Comparison of ENCODE assay signal across 13 cellular contexts in genomic region chr7:4706384-4707032, GRCh38. TPM values are rescaled to one million over a fixed set of nuclear protein-coding genes. Genes with fewer than 3 reads are reported as not detected.
DNase-seq lines count a peak whose midpoint lies in the region; ATAC-seq and TF ChIP-seq lines count a peak whose summit lies in the region.
"Had no signal": no experiment of that assay in that cellular context is flagged by ENCODE, and none has a peak within 500 bp of the region (broad histone marks: within the 10 kb centered on the region; RNA-seq: fewer than 3 reads in every experiment).

No MANE protein-coding gene starts in this region.

- DNase-seq in activated T-cell treated with anti-CD3 and anti-CD28 coated beads, Interleukin-2, amount 50 U/mL, for 24 hours = no peak
- no peak for DNase-seq in activated T-cell treated with anti-CD3 and anti-CD28 coated beads, Interleukin-2, amount 50 U/mL, for 72 hours
- DNase-seq in dorsolateral prefrontal cortex (no peak), mesothelial cell of epicardium (ENCODE audit: low spot score in 2 of 2, unreplicated experiment in 2 of 2) (no peak), upper lobe of left lung (no peak)
- DNase-seq in effector memory CD4-positive, alpha-beta T cell = no peak
- DNase-seq in activated T-cell treated with anti-CD3 and anti-CD28 coated beads, Interleukin-2, amount 50 U/mL, for 4 hours = no peak
- DNase-seq: activated CD4-positive, alpha-beta T cell treated with anti-CD3 and anti-CD28 coated beads for 48 hours; stimulated activated CD4-positive, alpha-beta T cell treated with anti-CD3 and anti-CD28 coated beads, Interleukin-2, amount 100 ng/mL, for 24 hours had no signal

- H3K27ac Mint-ChIP-seq in activated T-cell treated with anti-CD3 and anti-CD28 coated beads, Interleukin-2, amount 50 U/mL, for 24 hours = peak overlapping the region; percentile 44
- H3K27ac Mint-ChIP-seq in activated T-cell treated with anti-CD3 and anti-CD28 coated beads, Interleukin-2, amount 50 U/mL, for 72 hours = no peak overlapping the region
- H3K27ac Mint-ChIP-seq in mesothelial cell of epicardium = peak overlapping the region; percentile 81
- H3K27ac Mint-ChIP-seq: activated naive CD4-positive, alpha-beta T cell treated with anti-CD3 and anti-CD28 coated beads, Interleukin-2, amount 50 U/mL, for 72 hours had no signal

- no peaks in the 10 kb centered on the region for H3K36me3 ChIP-seq in upper lobe of left lung
- H3K36me3 ChIP-seq in effector memory CD4-positive, alpha-beta T cell (ENCODE audit: control insufficient read depth, insufficient read depth, low read length) = peaks cover 4% of the 10 kb centered on the region
- H3K36me3 ChIP-seq: vagina had no signal

- H3K36me3 Mint-ChIP-seq in activated T-cell treated with anti-CD3 and anti-CD28 coated beads, Interleukin-2, amount 50 U/mL, for 24 hours (ENCODE audit: low read depth) = peaks cover 17% of the 10 kb centered on the region
- peaks cover 0 to 3% of the 10 kb centered on the region in 2 donors for H3K36me3 Mint-ChIP-seq in activated T-cell treated with anti-CD3 and anti-CD28 coated beads, Interleukin-2, amount 50 U/mL, for 72 hours (ENCODE audit: insufficient read depth in 2 of 2)
- H3K36me3 Mint-ChIP-seq in mesothelial cell of epicardium = peaks cover 14% of the 10 kb centered on the region
- H3K36me3 Mint-ChIP-seq in activated T-cell treated with anti-CD3 and anti-CD28 coated beads, Interleukin-2, amount 50 U/mL, for 4 hours (ENCODE audit: insufficient read depth) = peaks cover 9% of the 10 kb centered on the region

- H3K27me3 ChIP-seq in dorsolateral prefrontal cortex (no peaks in the 10 kb centered on the region), upper lobe of left lung (no peaks in the 10 kb centered on the region)
- H3K27me3 ChIP-seq in effector memory CD4-positive, alpha-beta T cell (replicated peaks; ENCODE audit: control insufficient read depth, insufficient read depth, low read length, poor library complexity, severe bottlenecking) = no peaks in the 10 kb centered on the region
- H3K27me3 ChIP-seq: vagina had no signal

- 39 to 57% methylated on average over 14 of the region's 14 CpGs for whole genome bisulfite sequencing in upper lobe of left lung, 2 donors

- no peak overlapping the region for H3K4me3 Mint-ChIP-seq in activated T-cell treated with anti-CD3 and anti-CD28 coated beads, Interleukin-2, amount 50 U/mL, for 24 hours
- no peak overlapping the region for H3K4me3 Mint-ChIP-seq in activated T-cell treated with anti-CD3 and anti-CD28 coated beads, Interleukin-2, amount 50 U/mL, for 72 hours
- H3K4me3 Mint-ChIP-seq in mesothelial cell of epicardium = no peak overlapping the region
- no peak overlapping the region for H3K4me3 Mint-ChIP-seq in activated T-cell treated with anti-CD3 and anti-CD28 coated beads, Interleukin-2, amount 50 U/mL, for 4 hours

- H3K9me3 ChIP-seq in upper lobe of left lung = no peaks in the 10 kb centered on the region
- H3K9me3 ChIP-seq in effector memory CD4-positive, alpha-beta T cell (ENCODE audit: control insufficient read depth, low read length) = no peaks in the 10 kb centered on the region
- H3K9me3 ChIP-seq: vagina had no signal

- H3K4me1 ChIP-seq in upper lobe of left lung = peaks cover 34 to 68% (median 45%) of the 10 kb centered on the region in 4 donors
- H3K4me1 ChIP-seq in effector memory CD4-positive, alpha-beta T cell (ENCODE audit: control insufficient read depth, insufficient read depth, low read length, poor library complexity, severe bottlenecking) = no peaks in the 10 kb centered on the region

- H3K27ac ChIP-seq in dorsolateral prefrontal cortex (peak overlapping the region in 54 of 59 donors; percentile 5 to 80 (median 62)), upper lobe of left lung (peak overlapping the region; percentile 31 to 77 (median 53))
- H3K27ac ChIP-seq in effector memory CD4-positive, alpha-beta T cell (ENCODE audit: insufficient read depth, low read length, poor library complexity, severe bottlenecking) = no peak overlapping the region
- H3K27ac ChIP-seq: vagina had no signal

- intact Hi-C loops in dorsolateral prefrontal cortex (cut with DNase I) = no loop called here

- no peaks in the 10 kb centered on the region for H3K27me3 Mint-ChIP-seq in activated T-cell treated with anti-CD3 and anti-CD28 coated beads, Interleukin-2, amount 50 U/mL, for 24 hours
- H3K27me3 Mint-ChIP-seq in activated T-cell treated with anti-CD3 and anti-CD28 coated beads, Interleukin-2, amount 50 U/mL, for 72 hours (ENCODE audit: low read depth) = no peaks in the 10 kb centered on the region
- no peaks in the 10 kb centered on the region for H3K27me3 Mint-ChIP-seq in mesothelial cell of epicardium (ENCODE audit: low read depth)
- H3K27me3 Mint-ChIP-seq in activated T-cell treated with anti-CD3 and anti-CD28 coated beads, Interleukin-2, amount 50 U/mL, for 4 hours (ENCODE audit: low read depth) = no peaks in the 10 kb centered on the region

- no peaks in the 10 kb centered on the region for H3K9me3 Mint-ChIP-seq in activated T-cell treated with anti-CD3 and anti-CD28 coated beads, Interleukin-2, amount 50 U/mL, for 24 hours
- H3K9me3 Mint-ChIP-seq in activated T-cell treated with anti-CD3 and anti-CD28 coated beads, Interleukin-2, amount 50 U/mL, for 72 hours = no peaks in the 10 kb centered on the region
- no peaks in the 10 kb centered on the region for H3K9me3 Mint-ChIP-seq in mesothelial cell of epicardium
- no peaks in the 10 kb centered on the region for H3K9me3 Mint-ChIP-seq in activated T-cell treated with anti-CD3 and anti-CD28 coated beads, Interleukin-2, amount 50 U/mL, for 4 hours
- H3K9me3 Mint-ChIP-seq: activated naive CD4-positive, alpha-beta T cell treated with anti-CD3 and anti-CD28 coated beads, Interleukin-2, amount 50 U/mL, for 72 hours had no signal

- TF ChIP-seq CTCF in dorsolateral prefrontal cortex (IDR thresholded peaks at IDR 0.05 in 54 of 56, conservative IDR thresholded peaks at IDR 0.05 in 2 of 56; ENCODE audit: low read depth in 1 of 56, partially characterized antibody in 56 of 56) (no peak), mesothelial cell of epicardium (IDR thresholded peaks at IDR 0.05; ENCODE audit: unreplicated experiment) (no peak), upper lobe of left lung (IDR thresholded peaks at IDR 0.05) (no peak)

- peak overlapping the region in 37 of 59 donors; percentile 1 to 48 (median 22) for H3K4me3 ChIP-seq in dorsolateral prefrontal cortex
- H3K4me3 ChIP-seq in upper lobe of left lung = peak overlapping the region in 1 of 4 donors; percentile 15
- H3K4me3 ChIP-seq in effector memory CD4-positive, alpha-beta T cell (ENCODE audit: insufficient read depth, low read depth, low read length, poor library complexity, severe bottlenecking) = no peak overlapping the region
- H3K4me3 ChIP-seq: vagina had no signal

- H3K4me1 Mint-ChIP-seq in activated T-cell treated with anti-CD3 and anti-CD28 coated beads, Interleukin-2, amount 50 U/mL, for 24 hours (ENCODE audit: low read depth) = peaks cover 56% of the 10 kb centered on the region
- peaks cover 18% of the 10 kb centered on the region for H3K4me1 Mint-ChIP-seq in activated T-cell treated with anti-CD3 and anti-CD28 coated beads, Interleukin-2, amount 50 U/mL, for 72 hours (ENCODE audit: low read depth)
- peaks cover 35% of the 10 kb centered on the region for H3K4me1 Mint-ChIP-seq in mesothelial cell of epicardium
- peaks cover 38% of the 10 kb centered on the region for H3K4me1 Mint-ChIP-seq in activated T-cell treated with anti-CD3 and anti-CD28 coated beads, Interleukin-2, amount 50 U/mL, for 4 hours (ENCODE audit: low read depth)

- no peak for TF ChIP-seq POLR2A in upper lobe of left lung (IDR thresholded peaks at IDR 0.05)

- ATAC-seq in activated T-cell treated with anti-CD3 and anti-CD28 coated beads, Interleukin-2, amount 50 U/mL, for 72 hours (replicated peaks in 1 of 2) = no peak
- ATAC-seq in upper lobe of left lung (ENCODE audit: low FRiP score in 2 of 2) (peak in 1 of 2 donors; percentile 23), GM18498 (IDR thresholded peaks at IDR 0.05; ENCODE audit: unreplicated experiment) (no peak)
- no peak for ATAC-seq in activated T-cell treated with anti-CD3 and anti-CD28 coated beads, Interleukin-2, amount 50 U/mL, for 4 hours
- ATAC-seq: activated naive CD4-positive, alpha-beta T cell treated with anti-CD3 and anti-CD28 coated beads, Interleukin-2, amount 50 U/mL, for 72 hours; Panc1 had no signal

- no peak for TF ChIP-seq EP300 in upper lobe of left lung (IDR thresholded peaks at IDR 0.05)

RNA-seq across cellular contexts. Expression of gene FOXK1, which starts 24.4 kb away (rescaled TPM):
- 10 to 100 TPM; 38.6 to 41.0 TPM for total RNA-seq in activated T-cell treated with anti-CD3 and anti-CD28 coated beads, Interleukin-2, amount 50 U/mL, for 72 hours
- 10 to 100 TPM; 45.2 to 88.6 (median 58.7) TPM for total RNA-seq in dorsolateral prefrontal cortex
- 54.6 to 57.3 TPM (median 56.7 TPM) in 3 replicates for total RNA-seq in mesothelial cell of epicardium
- total RNA-seq in upper lobe of left lung = 10 to 100 TPM; 25.1 to 40.7 (median 34.1) TPM
- total RNA-seq in activated T-cell treated with anti-CD3 and anti-CD28 coated beads, Interleukin-2, amount 50 U/mL, for 4 hours = 10 to 100 TPM; 46.6 to 47.9 (median 46.8) TPM
